1 cellular context compared by ENCODE assay signal in the genomic region with DNA sequence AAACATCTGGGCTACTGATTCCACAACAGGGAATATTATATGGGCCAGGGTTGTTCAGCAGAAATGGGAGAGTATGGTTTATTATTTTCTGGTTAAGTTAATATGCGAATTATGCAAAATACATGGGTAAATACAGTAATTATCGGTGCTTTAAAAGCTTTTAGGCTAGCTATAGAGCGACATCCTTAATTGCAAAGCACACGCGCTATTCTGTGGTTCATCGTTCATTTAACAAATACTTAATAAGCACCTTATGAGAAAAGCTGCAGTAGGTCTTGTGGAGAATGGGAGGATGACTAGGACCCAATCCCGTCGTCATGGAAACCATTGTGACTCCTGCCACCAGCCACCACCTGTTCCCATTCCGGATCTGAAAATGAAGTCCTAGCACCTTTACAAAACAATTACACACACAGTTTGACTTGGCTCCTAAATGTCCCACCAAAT.
TF ChIP-seq lines count a peak whose summit lies in the region.

No MANE protein-coding gene starts in this region.

TF ChIP-seq in SK-N-SH, 30 proteins besides CTCF, POLR2A, EP300 and RAD21 (continued from another document):
- TF ChIP-seq, protein P1, sequence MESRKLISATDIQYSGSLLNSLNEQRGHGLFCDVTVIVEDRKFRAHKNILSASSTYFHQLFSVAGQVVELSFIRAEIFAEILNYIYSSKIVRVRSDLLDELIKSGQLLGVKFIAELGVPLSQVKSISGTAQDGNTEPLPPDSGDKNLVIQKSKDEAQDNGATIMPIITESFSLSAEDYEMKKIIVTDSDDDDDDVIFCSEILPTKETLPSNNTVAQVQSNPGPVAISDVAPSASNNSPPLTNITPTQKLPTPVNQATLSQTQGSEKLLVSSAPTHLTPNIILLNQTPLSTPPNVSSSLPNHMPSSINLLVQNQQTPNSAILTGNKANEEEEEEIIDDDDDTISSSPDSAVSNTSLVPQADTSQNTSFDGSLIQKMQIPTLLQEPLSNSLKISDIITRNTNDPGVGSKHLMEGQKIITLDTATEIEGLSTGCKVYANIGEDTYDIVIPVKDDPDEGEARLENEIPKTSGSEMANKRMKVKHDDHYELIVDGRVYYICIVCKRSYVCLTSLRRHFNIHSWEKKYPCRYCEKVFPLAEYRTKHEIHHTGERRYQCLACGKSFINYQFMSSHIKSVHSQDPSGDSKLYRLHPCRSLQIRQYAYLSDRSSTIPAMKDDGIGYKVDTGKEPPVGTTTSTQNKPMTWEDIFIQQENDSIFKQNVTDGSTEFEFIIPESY (IDR thresholded peaks at IDR 0.05; ENCODE audit: borderline replicate concordance, low read depth) = no peak
- TF ChIP-seq YY1 (IDR thresholded peaks at IDR 0.05; ENCODE audit: low read depth) = no peak
TF ChIP-seq in SK-N-SH: peak in this region for 0.
